Comparison of ENCODE assay signal across 8 cellular contexts in genomic region chr2:120680136-120680761, GRCh38. TPM values are rescaled to one million over a fixed set of nuclear protein-coding genes. Genes with fewer than 3 reads are reported as not detected.
DNase-seq lines count a peak whose midpoint lies in the region; ATAC-seq, FAIRE-seq and TF ChIP-seq lines count a peak whose summit lies in the region.

No MANE protein-coding gene starts in this region.

- TF ChIP-seq EP300 in gastroesophageal sphincter (IDR thresholded peaks at IDR 0.05), result no peak

- H3K27ac ChIP-seq in gastroesophageal sphincter, result no peak overlapping the region
- no peak overlapping the region for H3K27ac ChIP-seq in pancreas
- H3K27ac ChIP-seq in thyroid gland, result no peak overlapping the region

- H3K27me3 ChIP-seq in gastroesophageal sphincter (peaks cover 47% of the 10 kb centered on the region), pancreas (no peaks in the 10 kb centered on the region), thyroid gland (no peaks in the 10 kb centered on the region)

- FAIRE-seq in pancreas (lab: Jason Lieb, UNC), result no peak

- no peaks in the 10 kb centered on the region for H3K36me3 ChIP-seq in gastroesophageal sphincter
- H3K36me3 ChIP-seq in pancreas, result no peaks in the 10 kb centered on the region
- H3K36me3 ChIP-seq in thyroid gland, result no peaks in the 10 kb centered on the region

- no CpG with 5 or more reads among the region's 18 CpGs for WGBS in gastroesophageal sphincter (ENCODE audit: low coverage in 1 of 2), 2 donors
- WGBS in pancreas, 2 donors, result 15 to 22% methylated on average over 13 to 18 of the region's 18 CpGs
- WGBS in thyroid gland, 2 donors, result 35 to 70% methylated on average over 4 to 9 of the region's 18 CpGs

- H3K4me1 ChIP-seq in gastroesophageal sphincter (peaks cover 0 to 9% (median 0%) of the 10 kb centered on the region in 3 donors), pancreas (no peaks in the 10 kb centered on the region), thyroid gland (peaks cover 16 to 40% of the 10 kb centered on the region in 2 donors)

- intact Hi-C loops in pancreas (cut with DNase I) (loop anchor here in 1 of 3 donors (5.0 kb wide), 1 partner anchor 338 kb away; no protein-coding TSS in a partner anchor), thyroid gland (cut with DNase I) (loop anchor here (2.0 kb wide), 1 partner anchor 337 kb away; no protein-coding TSS in a partner anchor)

- TF ChIP-seq CTCF in gastroesophageal sphincter (IDR thresholded peaks at IDR 0.05) (peak in 3 of 4 experiments; percentile 66 to 86 (median 76)), pancreas (IDR thresholded peaks at IDR 0.05) (peak; percentile 19 to 46 (median 30)), thyroid gland (IDR thresholded peaks at IDR 0.05) (peak in 5 of 6 experiments; percentile 42 to 91 (median 81))

- ATAC-seq in GM19467 (IDR thresholded peaks at IDR 0.05; ENCODE audit: unreplicated experiment), result peak; percentile 61
- peak; percentile 75 for ATAC-seq in gastroesophageal sphincter
- peak; percentile 80 to 90 (median 88) for ATAC-seq in pancreas

- H3K9me3 ChIP-seq in gastroesophageal sphincter, result no peaks in the 10 kb centered on the region
- no peaks in the 10 kb centered on the region for H3K9me3 ChIP-seq in pancreas
- H3K9me3 ChIP-seq in thyroid gland, result no peaks in the 10 kb centered on the region

- no peak overlapping the region for H3K4me3 ChIP-seq in gastroesophageal sphincter
- H3K4me3 ChIP-seq in pancreas, result no peak overlapping the region
- no peak overlapping the region for H3K4me3 ChIP-seq in thyroid gland (replicated peaks in 1 of 3)

- peak in 13 of 14 donors; percentile 16 to 77 (median 49) for DNase-seq in C1 segment of cervical spinal cord (lab: John Stamatoyannopoulos, UW)
- DNase-seq in LoVo (ENCODE audit: low spot score), result peak; percentile 69
- DNase-seq in SHP77 treated with DMSO at 0.1 percent for 48 hours (lab: John Stamatoyannopoulos, UW), result peak; percentile 34
- DNase-seq in activated effector memory CD4-positive, alpha-beta T cell treated with Interleukin-2 at 50 U/mL for 16 hours, result peak; percentile 38
- DNase-seq in pancreas, result peak; percentile 70 to 88 (median 84)
- peak; percentile 87 to 91 for DNase-seq in thyroid gland

- TF ChIP-seq POLR2A in gastroesophageal sphincter (IDR thresholded peaks at IDR 0.05) (no peak), thyroid gland (IDR thresholded peaks at IDR 0.05) (no peak)

RNA-seq across cellular contexts. Expression of gene GLI2, which starts 55.4 kb away (rescaled TPM):
- total RNA-seq in gastroesophageal sphincter (10 to 100 TPM in 2 of 4 donors, 1 to 10 TPM in 2; 6.3 to 22.3 (median 11.0) TPM), pancreas (1 to 10 TPM in 2 of 6 donors, under 1 TPM in 4; 0.14 to 3.2 (median 0.53) TPM), thyroid gland (1 to 10 TPM; 1.1 to 1.4 (median 1.3) TPM)
- polyA plus RNA-seq in pancreas, result 1 to 10 TPM in 1 of 2 donors, under 1 TPM in 1; 0.14 to 1.6 TPM

Comparison
In these comparisons a context has a peak if more than half of its experiments do, and no peak if none do; other contexts are left out.
1. DNase-seq: peak in every context shown above with its lines; median percentile 89 in thyroid gland; 84 in pancreas; 69 in LoVo; 49 in C1 segment of cervical spinal cord; 38 in activated effector memory CD4-positive, alpha-beta T cell treated with Interleukin-2 at 50 U/mL for 16 hours; 34 in SHP77 treated with DMSO at 0.1 percent for 48 hours.
2. CTCF ChIP-seq: peak in every context shown above with its lines; median percentile 81 in thyroid gland; 76 in gastroesophageal sphincter; 30 in pancreas.